33 cellular contexts compared by ENCODE assay signal in genomic region chr6:16198061-16198705, GRCh38.
"Had no signal": no experiment of that assay in that cellular context is flagged by ENCODE, and none has a peak within 500 bp of the region (broad histone marks: within the 10 kb centered on the region; RNA-seq: fewer than 3 reads in every experiment).

No MANE protein-coding gene starts in this region.

- H3K36me3 Mint-ChIP-seq: activated CD8-positive, alpha-beta memory T cell treated with anti-CD3 and anti-CD28 coated beads, Interleukin-2, amount 10 ng/mL, durations not matched to agents 7 days and 5 days; activated naive CD4-positive, alpha-beta T cell treated with anti-CD3 and anti-CD28 coated beads, Interleukin-2, amount 50 U/mL, for 24 hours; activated naive CD8-positive, alpha-beta T cell treated with anti-CD3 and anti-CD28 coated beads for 36 hours; brain had no signal

- H3K27ac Mint-ChIP-seq: activated CD8-positive, alpha-beta memory T cell treated with anti-CD3 and anti-CD28 coated beads, Interleukin-2, amount 10 ng/mL, durations not matched to agents 7 days and 5 days; activated CD8-positive, alpha-beta T cell treated with anti-CD3 and anti-CD28 coated beads, Interleukin-2, amount 10 ng/mL, durations not matched to agents 7 days and 5 days; activated naive CD4-positive, alpha-beta T cell treated with anti-CD3 and anti-CD28 coated beads for 36 hours; activated naive CD4-positive, alpha-beta T cell treated with anti-CD3 and anti-CD28 coated beads, Interleukin-2, amount 50 U/mL, for 24 hours; activated naive CD8-positive, alpha-beta T cell treated with anti-CD3 and anti-CD28 coated beads for 36 hours; activated naive CD8-positive, alpha-beta T cell treated with anti-CD3 and anti-CD28 coated beads, Interleukin-2, amount 50 U/mL, for 24 hours; activated T-helper 1 cell treated with anti-CD3 and anti-CD28 coated beads, Interleukin-12 subunit alpha, Interleukin-12 subunit beta, Interleukin-2, Interleukin-4 antibody, amounts not matched to agents 30 ng/mL and 10 ng/mL and 1 ng/mL, durations not matched to agents 14 hours and 24 hours and 36 hours; activated T-helper 2 cell treated with anti-CD3 and anti-CD28 coated beads, Interferon-gamma antibody, Interleukin-2, Interleukin-4, amounts not matched to agents 10 μg/mL and 5 μg/mL and 100 μg/mL, durations not matched to agents 14 hours and 24 hours and 36 hours; brain; effector memory CD8-positive, alpha-beta T cell had no signal

- DNase-seq: activated CD4-positive, alpha-beta T cell treated with anti-CD3 and anti-CD28 coated beads for 1 hour; activated CD4-positive, alpha-beta T cell treated with anti-CD3 and anti-CD28 coated beads for 4 hours; activated CD4-positive, alpha-beta T cell treated with anti-CD3 and anti-CD28 coated beads, Interleukin-2, amount 50 U/mL, for 1 hour; activated CD4-positive, alpha-beta T cell treated with anti-CD3 and anti-CD28 coated beads, Interleukin-2, amount 50 U/mL, for 48 hours; activated CD8-positive, alpha-beta memory T cell treated with anti-CD3 and anti-CD28 coated beads, Interleukin-2, amount 10 ng/mL, durations not matched to agents 7 days and 5 days; activated CD8-positive, alpha-beta memory T cell treated with anti-CD3 and anti-CD28 coated beads, Interleukin-2, amount 50 U/mL, for 4 hours; activated CD8-positive, alpha-beta T cell treated with anti-CD3 and anti-CD28 coated beads, Interleukin-2, amount 10 ng/mL, durations not matched to agents 7 days and 5 days; activated effector memory CD4-positive, alpha-beta T cell treated with anti-CD3 and anti-CD28 coated beads, Interleukin-2, amount 50 U/mL, for 16 hours; activated naive CD4-positive, alpha-beta T cell treated with anti-CD3 and anti-CD28 coated beads for 36 hours; activated naive CD8-positive, alpha-beta T cell treated with anti-CD3 and anti-CD28 coated beads for 36 hours; activated naive CD8-positive, alpha-beta T cell treated with anti-CD3 and anti-CD28 coated beads, Interleukin-2, amount 50 U/mL, for 24 hours; activated T-cell treated with anti-CD3 and anti-CD28 coated beads, Interleukin-2, amount 50 U/mL, for 1 hour; activated T-cell treated with anti-CD3 and anti-CD28 coated beads, Interleukin-2, amount 50 U/mL, for 48 hours; adrenal gland; amygdala; aorta; central memory CD4-positive, alpha-beta T cell; cerebellar nuclear complex; colonic mucosa; effector CD4-positive, alpha-beta T cell; effector memory CD8-positive, alpha-beta T cell; erythroblast; foreskin keratinocyte; gastrocnemius medialis; glutamatergic neuron; T-helper 2 cell had no signal

- H3K27ac ChIP-seq: adrenal gland, breast epithelium, cardiac muscle cell, colonic mucosa, esophagus muscularis mucosa, foreskin keratinocyte, gastrocnemius medialis had no signal

- H3K27me3 ChIP-seq: adrenal gland, breast epithelium, cardiac muscle cell, colonic mucosa, gastrocnemius medialis had no signal

- H3K4me1 ChIP-seq: adrenal gland, breast epithelium, colonic mucosa, foreskin keratinocyte had no signal

- H3K4me1 Mint-ChIP-seq: activated CD8-positive, alpha-beta memory T cell treated with anti-CD3 and anti-CD28 coated beads, Interleukin-2, amount 10 ng/mL, durations not matched to agents 7 days and 5 days; activated naive CD4-positive, alpha-beta T cell treated with anti-CD3 and anti-CD28 coated beads, Interleukin-2, amount 50 U/mL, for 24 hours; activated naive CD8-positive, alpha-beta T cell treated with anti-CD3 and anti-CD28 coated beads for 36 hours; activated naive CD8-positive, alpha-beta T cell treated with anti-CD3 and anti-CD28 coated beads, Interleukin-2, amount 50 U/mL, for 24 hours had no signal

- H3K36me3 ChIP-seq: adrenal gland, breast epithelium, cardiac muscle cell, colonic mucosa, esophagus muscularis mucosa, gastrocnemius medialis had no signal

- H3K27me3 Mint-ChIP-seq: activated naive CD8-positive, alpha-beta T cell treated with anti-CD3 and anti-CD28 coated beads for 36 hours had no signal

- H3K9me3 Mint-ChIP-seq: activated naive CD4-positive, alpha-beta T cell treated with anti-CD3 and anti-CD28 coated beads for 36 hours; activated naive CD4-positive, alpha-beta T cell treated with anti-CD3 and anti-CD28 coated beads, Interleukin-2, amount 50 U/mL, for 24 hours; activated naive CD8-positive, alpha-beta T cell treated with anti-CD3 and anti-CD28 coated beads for 36 hours; activated naive CD8-positive, alpha-beta T cell treated with anti-CD3 and anti-CD28 coated beads, Interleukin-2, amount 50 U/mL, for 24 hours; activated T-helper 1 cell treated with anti-CD3 and anti-CD28 coated beads, Interleukin-12 subunit alpha, Interleukin-12 subunit beta, Interleukin-2, Interleukin-4 antibody, amounts not matched to agents 30 ng/mL and 10 ng/mL and 1 ng/mL, durations not matched to agents 14 hours and 24 hours and 36 hours; activated T-helper 2 cell treated with anti-CD3 and anti-CD28 coated beads, Interferon-gamma antibody, Interleukin-2, Interleukin-4, amounts not matched to agents 10 μg/mL and 5 μg/mL and 100 μg/mL, durations not matched to agents 14 hours and 24 hours and 36 hours; effector memory CD8-positive, alpha-beta T cell had no signal

- H3K4me3 Mint-ChIP-seq: activated CD8-positive, alpha-beta memory T cell treated with anti-CD3 and anti-CD28 coated beads, Interleukin-2, amount 10 ng/mL, durations not matched to agents 7 days and 5 days; activated CD8-positive, alpha-beta T cell treated with anti-CD3 and anti-CD28 coated beads, Interleukin-2, amount 10 ng/mL, durations not matched to agents 7 days and 5 days; activated naive CD4-positive, alpha-beta T cell treated with anti-CD3 and anti-CD28 coated beads for 36 hours; activated naive CD4-positive, alpha-beta T cell treated with anti-CD3 and anti-CD28 coated beads, Interleukin-2, amount 50 U/mL, for 24 hours; activated naive CD8-positive, alpha-beta T cell treated with anti-CD3 and anti-CD28 coated beads for 36 hours; activated naive CD8-positive, alpha-beta T cell treated with anti-CD3 and anti-CD28 coated beads, Interleukin-2, amount 50 U/mL, for 24 hours; activated T-helper 1 cell treated with anti-CD3 and anti-CD28 coated beads, Interleukin-12 subunit alpha, Interleukin-12 subunit beta, Interleukin-2, Interleukin-4 antibody, amounts not matched to agents 30 ng/mL and 10 ng/mL and 1 ng/mL, durations not matched to agents 14 hours and 24 hours and 36 hours; brain; effector memory CD8-positive, alpha-beta T cell had no signal

- ATAC-seq: activated CD8-positive, alpha-beta memory T cell treated with anti-CD3 and anti-CD28 coated beads, Interleukin-2, amount 10 ng/mL, durations not matched to agents 7 days and 5 days; activated CD8-positive, alpha-beta T cell treated with anti-CD3 and anti-CD28 coated beads, Interleukin-2, amount 10 ng/mL, durations not matched to agents 7 days and 5 days; activated naive CD8-positive, alpha-beta T cell treated with anti-CD3 and anti-CD28 coated beads, Interleukin-2, amount 50 U/mL, for 24 hours; effector memory CD8-positive, alpha-beta T cell; foreskin keratinocyte; gastrocnemius medialis had no signal

- H3K4me3 ChIP-seq: adrenal gland, cardiac muscle cell, colonic mucosa, esophagus muscularis mucosa, gastrocnemius medialis had no signal

- H3K9me3 ChIP-seq: adrenal gland, breast epithelium, colonic mucosa, esophagus muscularis mucosa, gastrocnemius medialis had no signal
